Comparison of ENCODE assay signal across 1 cellular context in the genomic region with DNA sequence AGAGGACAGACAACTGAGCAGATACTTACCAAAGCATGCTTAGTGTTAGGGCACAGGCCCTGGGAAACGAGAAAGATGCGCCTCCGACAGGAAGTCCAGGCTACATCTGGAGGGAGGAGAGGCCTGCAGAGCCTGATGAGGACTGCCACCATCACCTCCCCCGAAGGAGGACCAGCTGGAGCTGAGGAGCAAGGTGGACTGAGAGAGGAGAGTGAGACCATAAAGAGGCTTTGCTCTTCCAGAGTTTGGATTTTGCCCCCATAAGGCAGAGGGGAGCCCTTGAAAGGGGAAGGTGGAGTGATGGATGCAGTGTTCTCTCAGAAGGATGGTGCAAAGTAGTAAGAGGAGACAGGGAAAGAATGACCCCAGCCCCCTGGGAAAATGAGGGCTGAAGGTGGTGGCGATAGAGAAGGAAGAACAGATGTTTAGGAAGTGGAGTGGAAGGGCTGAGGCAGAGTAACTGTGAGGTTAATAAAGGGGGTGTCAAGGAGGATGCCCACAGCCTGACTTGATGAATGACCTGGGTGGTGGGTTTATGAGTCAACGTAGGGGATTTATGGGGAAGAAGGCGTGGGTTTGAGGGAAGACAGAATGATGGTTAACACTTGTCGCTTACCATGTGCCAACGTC.
TF ChIP-seq lines count a peak whose summit lies in the region.

No MANE protein-coding gene starts in this region.

TF ChIP-seq in GM23338, 12 proteins besides CTCF, POLR2A, EP300 and RAD21 (continued from another document):
- TF ChIP-seq, protein P1, sequence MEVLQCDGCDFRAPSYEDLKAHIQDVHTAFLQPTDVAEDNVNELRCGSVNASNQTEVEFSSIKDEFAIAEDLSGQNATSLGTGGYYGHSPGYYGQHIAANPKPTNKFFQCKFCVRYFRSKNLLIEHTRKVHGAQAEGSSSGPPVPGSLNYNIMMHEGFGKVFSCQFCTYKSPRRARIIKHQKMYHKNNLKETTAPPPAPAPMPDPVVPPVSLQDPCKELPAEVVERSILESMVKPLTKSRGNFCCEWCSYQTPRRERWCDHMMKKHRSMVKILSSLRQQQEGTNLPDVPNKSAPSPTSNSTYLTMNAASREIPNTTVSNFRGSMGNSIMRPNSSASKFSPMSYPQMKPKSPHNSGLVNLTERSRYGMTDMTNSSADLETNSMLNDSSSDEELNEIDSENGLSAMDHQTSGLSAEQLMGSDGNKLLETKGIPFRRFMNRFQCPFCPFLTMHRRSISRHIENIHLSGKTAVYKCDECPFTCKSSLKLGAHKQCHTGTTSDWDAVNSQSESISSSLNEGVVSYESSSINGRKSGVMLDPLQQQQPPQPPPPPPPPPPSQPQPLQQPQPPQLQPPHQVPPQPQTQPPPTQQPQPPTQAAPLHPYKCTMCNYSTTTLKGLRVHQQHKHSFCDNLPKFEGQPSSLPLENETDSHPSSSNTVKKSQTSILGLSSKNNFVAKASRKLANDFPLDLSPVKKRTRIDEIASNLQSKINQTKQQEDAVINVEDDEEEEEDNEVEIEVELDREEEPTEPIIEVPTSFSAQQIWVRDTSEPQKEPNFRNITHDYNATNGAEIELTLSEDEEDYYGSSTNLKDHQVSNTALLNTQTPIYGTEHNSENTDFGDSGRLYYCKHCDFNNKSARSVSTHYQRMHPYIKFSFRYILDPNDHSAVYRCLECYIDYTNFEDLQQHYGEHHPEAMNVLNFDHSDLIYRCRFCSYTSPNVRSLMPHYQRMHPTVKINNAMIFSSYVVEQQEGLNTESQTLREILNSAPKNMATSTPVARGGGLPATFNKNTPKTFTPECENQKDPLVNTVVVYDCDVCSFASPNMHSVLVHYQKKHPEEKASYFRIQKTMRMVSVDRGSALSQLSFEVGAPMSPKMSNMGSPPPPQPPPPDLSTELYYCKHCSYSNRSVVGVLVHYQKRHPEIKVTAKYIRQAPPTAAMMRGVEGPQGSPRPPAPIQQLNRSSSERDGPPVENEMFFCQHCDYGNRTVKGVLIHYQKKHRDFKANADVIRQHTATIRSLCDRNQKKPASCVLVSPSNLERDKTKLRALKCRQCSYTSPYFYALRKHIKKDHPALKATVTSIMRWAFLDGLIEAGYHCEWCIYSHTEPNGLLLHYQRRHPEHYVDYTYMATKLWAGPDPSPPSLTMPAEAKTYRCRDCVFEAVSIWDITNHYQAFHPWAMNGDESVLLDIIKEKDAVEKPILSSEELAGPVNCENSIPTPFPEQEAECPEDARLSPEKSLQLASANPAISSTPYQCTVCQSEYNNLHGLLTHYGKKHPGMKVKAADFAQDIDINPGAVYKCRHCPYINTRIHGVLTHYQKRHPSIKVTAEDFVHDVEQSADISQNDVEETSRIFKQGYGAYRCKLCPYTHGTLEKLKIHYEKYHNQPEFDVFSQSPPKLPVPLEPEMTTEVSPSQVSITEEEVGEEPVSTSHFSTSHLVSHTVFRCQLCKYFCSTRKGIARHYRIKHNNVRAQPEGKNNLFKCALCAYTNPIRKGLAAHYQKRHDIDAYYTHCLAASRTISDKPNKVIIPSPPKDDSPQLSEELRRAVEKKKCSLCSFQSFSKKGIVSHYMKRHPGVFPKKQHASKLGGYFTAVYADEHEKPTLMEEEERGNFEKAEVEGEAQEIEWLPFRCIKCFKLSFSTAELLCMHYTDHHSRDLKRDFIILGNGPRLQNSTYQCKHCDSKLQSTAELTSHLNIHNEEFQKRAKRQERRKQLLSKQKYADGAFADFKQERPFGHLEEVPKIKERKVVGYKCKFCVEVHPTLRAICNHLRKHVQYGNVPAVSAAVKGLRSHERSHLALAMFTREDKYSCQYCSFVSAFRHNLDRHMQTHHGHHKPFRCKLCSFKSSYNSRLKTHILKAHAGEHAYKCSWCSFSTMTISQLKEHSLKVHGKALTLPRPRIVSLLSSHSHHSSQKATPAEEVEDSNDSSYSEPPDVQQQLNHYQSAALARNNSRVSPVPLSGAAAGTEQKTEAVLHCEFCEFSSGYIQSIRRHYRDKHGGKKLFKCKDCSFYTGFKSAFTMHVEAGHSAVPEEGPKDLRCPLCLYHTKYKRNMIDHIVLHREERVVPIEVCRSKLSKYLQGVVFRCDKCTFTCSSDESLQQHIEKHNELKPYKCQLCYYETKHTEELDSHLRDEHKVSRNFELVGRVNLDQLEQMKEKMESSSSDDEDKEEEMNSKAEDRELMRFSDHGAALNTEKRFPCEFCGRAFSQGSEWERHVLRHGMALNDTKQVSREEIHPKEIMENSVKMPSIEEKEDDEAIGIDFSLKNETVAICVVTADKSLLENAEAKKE (CRISPR knock-in tag; IDR thresholded peaks at IDR 0.05): no peak
- TF ChIP-seq ZNF331 (CRISPR knock-in tag; IDR thresholded peaks at IDR 0.05; ENCODE audit: low read depth) (no peak), POLR2AphosphoS5 (IDR thresholded peaks at IDR 0.05; ENCODE audit: low read depth) (no peak)
